1 cellular context compared by ENCODE assay signal in genomic region chr19:889662-890295, GRCh38.
TF ChIP-seq lines count a peak whose summit lies in the region.

No MANE protein-coding gene starts in this region.

TF ChIP-seq in HepG2, 621 proteins besides CTCF, POLR2A, EP300 and RAD21:
- TF ChIP-seq MIER3 (CRISPR knock-in tag; IDR thresholded peaks at IDR 0.05; ENCODE audit: borderline replicate concordance) (no peak), RBFOX2 (IDR thresholded peaks at IDR 0.05; ENCODE audit: low read depth, low read length) (0 out of 2 replicates have a peak, but pooled peaks have one; percentile 28), IRF2 (CRISPR knock-in tag; IDR thresholded peaks at IDR 0.05) (no peak), AGO2 (optimal IDR thresholded peaks at IDR 0.05; ENCODE audit: low read depth, low read length) (peak; percentile 58), MAFG (CRISPR knock-in tag; IDR thresholded peaks at IDR 0.05) (no peak), ZNF619 (CRISPR knock-in tag; IDR thresholded peaks at IDR 0.05) (no peak)
